ENCODE assay signal across 9 cellular contexts in the genomic region with DNA sequence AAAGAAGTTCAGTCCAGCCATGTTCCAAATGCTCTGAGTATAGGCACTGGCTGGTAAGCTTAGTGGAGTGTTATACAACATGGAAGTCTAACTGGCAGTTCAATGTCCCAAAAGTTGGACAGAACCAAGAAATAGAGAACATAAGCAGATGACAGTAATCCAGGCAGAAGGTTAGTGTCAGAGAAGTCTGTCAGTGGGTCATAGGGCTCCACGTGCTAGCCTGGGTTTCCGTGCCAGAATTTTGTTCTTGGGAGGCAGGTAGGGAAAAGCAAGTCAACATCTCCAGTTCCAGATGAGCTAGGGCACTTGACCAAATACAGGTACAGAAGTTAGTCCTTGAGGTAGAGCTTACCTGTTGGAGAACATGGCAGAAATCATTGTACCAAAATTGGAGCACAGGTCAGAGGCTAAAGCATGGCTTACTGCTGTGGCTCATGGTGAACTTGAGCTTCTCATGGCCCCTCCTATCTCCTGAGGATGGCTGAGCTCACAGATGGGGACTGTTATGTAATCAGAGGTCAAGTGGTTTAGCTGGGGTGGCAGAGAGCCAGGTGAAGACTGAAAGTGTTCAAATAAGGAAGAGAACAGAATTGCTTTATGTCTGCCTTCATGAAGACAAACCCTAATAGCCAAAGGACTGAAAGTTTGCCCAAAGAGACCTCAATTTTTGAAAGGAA.
A peak's percentile ranks its signal among the peaks of the same experiment; 100 is the strongest.
DNase-seq lines count a peak whose midpoint lies in the region; ATAC-seq, FAIRE-seq and TF ChIP-seq lines count a peak whose summit lies in the region.
"Had no signal": no experiment of that assay in that cellular context is flagged by ENCODE, and none has a peak within 500 bp of the region (broad histone marks: within the 10 kb centered on the region; RNA-seq: fewer than 3 reads in every experiment).

No MANE protein-coding gene starts in this region.

- ATAC-seq in GM21528 (IDR thresholded peaks at IDR 0.05; ENCODE audit: low FRiP score, unreplicated experiment), result no peak

- H3K79me2 ChIP-seq in OCI-LY1 (ENCODE audit: insufficient read depth, low read length), result no peaks in the 10 kb centered on the region

- TF ChIP-seq POLR2A in spleen (IDR thresholded peaks at IDR 0.05), result no peak

- H3K4me1 Mint-ChIP-seq in osteocyte (ENCODE audit: unreplicated experiment), result peaks cover 57% of the 10 kb centered on the region

- H3K4me2 ChIP-seq in OCI-LY1 (ENCODE audit: low read length), result peak overlapping the region; percentile 35; the same call in 1 of the 2 replicates

- no peak overlapping the region for H3K4me3 Mint-ChIP-seq in osteocyte (ENCODE audit: unreplicated experiment)

- H3F3A ChIP-seq in OCI-LY1 (ENCODE audit: insufficient read depth, low read length), result no peaks in the 10 kb centered on the region

- H3K27me3 ChIP-seq in OCI-LY1 (ENCODE audit: insufficient read depth, low read length) (no peaks in the 10 kb centered on the region), spleen (replicated peaks in 1 of 7) (no peaks in the 10 kb centered on the region)

- H3K27ac Mint-ChIP-seq in osteocyte (ENCODE audit: unreplicated experiment), result no peak overlapping the region

- no peaks in the 10 kb centered on the region for H4K20me1 ChIP-seq in OCI-LY1 (ENCODE audit: insufficient read depth, low read length)

- no peaks in the 10 kb centered on the region for H3K9me3 Mint-ChIP-seq in osteocyte (ENCODE audit: unreplicated experiment)

- H3K27ac ChIP-seq in OCI-LY1 (ENCODE audit: low read depth, low read length, poor library complexity, severe bottlenecking) (peak overlapping the region; percentile 69), spleen (peak overlapping the region in 5 of 8 donors; percentile 5 to 80 (median 77))

- H3K4me1 ChIP-seq in OCI-LY1 (ENCODE audit: insufficient read depth, low read length, severe bottlenecking) (peaks cover 72% of the 10 kb centered on the region), spleen (peaks cover 11 to 38% (median 29%) of the 10 kb centered on the region in 6 donors)

- intact Hi-C loops in spleen (cut with DNase I; ENCODE audit: low total_unique reads), result no loop called here

- no peaks in the 10 kb centered on the region for H3K36me3 ChIP-seq in OCI-LY1 (ENCODE audit: insufficient read depth, low read length)
- H3K36me3 ChIP-seq in spleen, result no peaks in the 10 kb centered on the region

- DNase-seq in NCI-H1436 (lab: John Stamatoyannopoulos, UW), result peak; percentile 9
- no peak for DNase-seq in NCI-H1436 treated with DMSO at 0.1 percent for 48 hours (lab: John Stamatoyannopoulos, UW)
- DNase-seq in foreskin fibroblast, result peak; percentile 28 to 73
- no peak for DNase-seq in spleen
- no peak for DNase-seq in osteocyte (ENCODE audit: extremely low spot score, unreplicated experiment)
- no peak for DNase-seq in HTR-8/SVneo (ENCODE audit: insufficient read length, low spot score)

- no peaks in the 10 kb centered on the region for H3K27me3 Mint-ChIP-seq in osteocyte (ENCODE audit: unreplicated experiment)

- no peak for TF ChIP-seq CTCF in OCI-LY1 (IDR thresholded peaks at IDR 0.05; ENCODE audit: low read length)
- no peak for TF ChIP-seq CTCF in foreskin fibroblast (IDR thresholded peaks at IDR 0.05; ENCODE audit: low read depth, low read length)
- TF ChIP-seq CTCF in spleen (IDR thresholded peaks at IDR 0.05 in 8 of 11, conservative IDR thresholded peaks at IDR 0.05 in 3 of 11), result no peak
- no peak for TF ChIP-seq CTCF in osteocyte (IDR thresholded peaks at IDR 0.05)

- 83 to 96% (median 94%) methylated on average over 2 of the region's 2 CpGs for WGBS in spleen, 5 donors

- no peaks in the 10 kb centered on the region for H3K9me2 ChIP-seq in OCI-LY1 (ENCODE audit: low read depth, low read length)

- peaks cover 1% of the 10 kb centered on the region for H3K36me3 Mint-ChIP-seq in osteocyte (ENCODE audit: unreplicated experiment)

- no peak for FAIRE-seq in HTR-8/SVneo (lab: Jason Lieb, UNC)
- FAIRE-seq: A204.1 had no signal

- H3K4me3 ChIP-seq in OCI-LY1 (ENCODE audit: low read depth, low read length, poor library complexity, severe bottlenecking) (no peak overlapping the region), foreskin fibroblast (ENCODE audit: low read depth in 1 of 2, low read length in 2 of 2) (no peak overlapping the region), spleen (no peak overlapping the region)

- H3K9me3 ChIP-seq in OCI-LY1 (ENCODE audit: low read length) (no peaks in the 10 kb centered on the region), spleen (no peaks in the 10 kb centered on the region)

- H2AFZ ChIP-seq in OCI-LY1 (ENCODE audit: low read length), result no peak overlapping the region

- peak overlapping the region; percentile 16; the same call in 1 of the 2 replicates for H3K9ac ChIP-seq in OCI-LY1 (ENCODE audit: low read length)

Comparison
In these comparisons a context has a peak if more than half of its experiments do, and no peak if none do; other contexts are left out.
1. DNase-seq: peak in NCI-H1436 (single experiment) and foreskin fibroblast (2 of 2); none in NCI-H1436 treated with DMSO at 0.1 percent for 48 hours (single experiment), spleen (single experiment), osteocyte (single experiment) and HTR-8/SVneo (single experiment).